In genomic region chr1:17119744-17120482, GRCh38 we compare ENCODE assay signal across 8 cellular contexts. TPM values are rescaled to one million over a fixed set of nuclear protein-coding genes. Genes with fewer than 3 reads are reported as not detected.
DNase-seq lines count a peak whose midpoint lies in the region; ATAC-seq and TF ChIP-seq lines count a peak whose summit lies in the region.

No MANE protein-coding gene starts in this region.

- peak overlapping the region; percentile 43 for H2AK5ac ChIP-seq in mesenchymal stem cell (ENCODE audit: low read length, severe bottlenecking)

- H3K79me1 ChIP-seq in mesenchymal stem cell (replicated peaks; ENCODE audit: low read length, poor library complexity, severe bottlenecking), result no peaks in the 10 kb centered on the region

- H3K4ac ChIP-seq in mesenchymal stem cell (ENCODE audit: low read depth in 1 of 2, low read length in 2 of 2), result no peak overlapping the region

- intact Hi-C loops in A673 (cut with micrococcal nuclease; ENCODE audit: unreplicated experiment), result loop anchor here (10.0 kb wide), 1 partner anchor 285 kb away; no protein-coding TSS in a partner anchor
- intact Hi-C loops in activated T-helper 1 cell treated with anti-CD3 and anti-CD28 coated beads, Interleukin-12 subunit alpha, Interleukin-12 subunit beta, Interleukin-2, Interleukin-4 antibody, amounts not matched to agents 30 ng/mL and 10 ng/mL and 1 ng/mL, durations not matched to agents 14 hours and 24 hours and 36 hours (cut with micrococcal nuclease), result no loop called here

- no peak overlapping the region for H3K23ac ChIP-seq in mesenchymal stem cell (ENCODE audit: low read length in 2 of 2)

- no peak overlapping the region for H3K9ac ChIP-seq in mesenchymal stem cell (ENCODE audit: low read length)

- no peak overlapping the region for H2BK120ac ChIP-seq in mesenchymal stem cell (ENCODE audit: low read depth, low read length)

- peak overlapping the region in 1 of 2 experiments; percentile 18 for H3K18ac ChIP-seq in mesenchymal stem cell (ENCODE audit: low read depth in 1 of 2, low read length in 2 of 2)

- no TSS peak for BruUV-seq in A673 (replicated peaks; lab: Mats Ljungman, UMichigan)

- H3K4me1 Mint-ChIP-seq in activated T-helper 1 cell treated with anti-CD3 and anti-CD28 coated beads, Interleukin-12 subunit alpha, Interleukin-12 subunit beta, Interleukin-2, Interleukin-4 antibody, amounts not matched to agents 30 ng/mL and 10 ng/mL and 1 ng/mL, durations not matched to agents 14 hours and 24 hours and 36 hours (ENCODE audit: low read depth), result no peaks in the 10 kb centered on the region

- H2AFZ ChIP-seq in mesenchymal stem cell (ENCODE audit: low read depth, low read length), result no peak overlapping the region

- peak overlapping the region; percentile 59 for H3K4me3 ChIP-seq in A673 (ENCODE audit: low read depth, low read length, poor library complexity, severe bottlenecking)
- H3K4me3 ChIP-seq in WERI-Rb-1 (ENCODE audit: low read depth, low read length), result no peak overlapping the region
- H3K4me3 ChIP-seq in mesenchymal stem cell (ENCODE audit: insufficient read depth in 1 of 2, low read depth in 1 of 2, low read length in 2 of 2), result no peak overlapping the region

- peak overlapping the region; percentile 4 for H4K8ac ChIP-seq in mesenchymal stem cell (ENCODE audit: low read length)

- no peak overlapping the region for H4K91ac ChIP-seq in mesenchymal stem cell (ENCODE audit: low read length)

- H3K27me3 Mint-ChIP-seq in activated T-helper 1 cell treated with anti-CD3 and anti-CD28 coated beads, Interleukin-12 subunit alpha, Interleukin-12 subunit beta, Interleukin-2, Interleukin-4 antibody, amounts not matched to agents 30 ng/mL and 10 ng/mL and 1 ng/mL, durations not matched to agents 14 hours and 24 hours and 36 hours (ENCODE audit: insufficient read depth), result peaks cover 40% of the 10 kb centered on the region

- TF ChIP-seq CTCF in A673 (conservative IDR thresholded peaks at IDR 0.05; ENCODE audit: low read depth, low read length), result no peak
- TF ChIP-seq CTCF in WERI-Rb-1 (IDR thresholded peaks at IDR 0.05; ENCODE audit: low read depth, low read length), result no peak

- H3K27me3 ChIP-seq in A673 (replicated peaks; ENCODE audit: insufficient read depth, low read depth, low read length, poor library complexity), result no peaks in the 10 kb centered on the region
- H3K27me3 ChIP-seq in WERI-Rb-1 (ENCODE audit: insufficient read depth, low read depth, severe bottlenecking), result no peaks in the 10 kb centered on the region
- H3K27me3 ChIP-seq in mesenchymal stem cell (ENCODE audit: control insufficient read depth in 1 of 2, insufficient read depth in 1 of 2, low read length in 2 of 2), result peaks cover 5 to 85% of the 10 kb centered on the region in 2 experiments

- CTCF ChIA-PET in A673 (lab: Charles Lee), result interaction anchor here (1.7 kb wide), 1 partner anchor 60 kb away, joined by 5 read pairs; no protein-coding TSS in a partner anchor

- peak; percentile 59 for DNase-seq in A673 (ENCODE audit: low spot score)
- peak; percentile 52 for DNase-seq in WERI-Rb-1
- no peak for DNase-seq in mesenchymal stem cell
- no peak for DNase-seq in activated T-helper 1 cell treated with anti-CD3 and anti-CD28 coated beads, Interleukin-12 subunit alpha, Interleukin-12 subunit beta, Interleukin-2, Interleukin-4 antibody, amounts not matched to agents 30 ng/mL and 10 ng/mL and 1 ng/mL, durations not matched to agents 14 hours and 24 hours and 36 hours (ENCODE audit: low spot score)
- no peak for DNase-seq in NK-92 (lab: John Stamatoyannopoulos, UW; ENCODE audit: unreplicated experiment)
- no peak for DNase-seq in cerebellar cortex (ENCODE audit: low spot score)
- no peak for DNase-seq in NCI-H1694 (lab: John Stamatoyannopoulos, UW)

- no peaks in the 10 kb centered on the region for H3K36me3 Mint-ChIP-seq in activated T-helper 1 cell treated with anti-CD3 and anti-CD28 coated beads, Interleukin-12 subunit alpha, Interleukin-12 subunit beta, Interleukin-2, Interleukin-4 antibody, amounts not matched to agents 30 ng/mL and 10 ng/mL and 1 ng/mL, durations not matched to agents 14 hours and 24 hours and 36 hours (ENCODE audit: low read depth)

- H2BK15ac ChIP-seq in mesenchymal stem cell (ENCODE audit: low read depth, poor library complexity, severe bottlenecking), result no peak overlapping the region

- 49% methylated on average over 18 of the region's 20 CpGs for WGBS in mesenchymal stem cell

- H3K27ac ChIP-seq in A673 (ENCODE audit: low read depth, low read length, poor library complexity, severe bottlenecking) (no peak overlapping the region), WERI-Rb-1 (no peak overlapping the region), mesenchymal stem cell (ENCODE audit: low read length, poor library complexity, severe bottlenecking) (no peak overlapping the region)

- H2BK12ac ChIP-seq in mesenchymal stem cell (ENCODE audit: low read length in 2 of 2), result peak overlapping the region in 1 of 2 experiments; percentile 4

- no peak overlapping the region for H3K4me3 Mint-ChIP-seq in activated T-helper 1 cell treated with anti-CD3 and anti-CD28 coated beads, Interleukin-12 subunit alpha, Interleukin-12 subunit beta, Interleukin-2, Interleukin-4 antibody, amounts not matched to agents 30 ng/mL and 10 ng/mL and 1 ng/mL, durations not matched to agents 14 hours and 24 hours and 36 hours

- H2BK5ac ChIP-seq in mesenchymal stem cell (ENCODE audit: low read depth, low read length, poor library complexity, severe bottlenecking), result peak overlapping the region; percentile 10

- H3K9me3 ChIP-seq in A673 (ENCODE audit: low read depth, low read length, poor library complexity, severe bottlenecking) (no peaks in the 10 kb centered on the region), WERI-Rb-1 (ENCODE audit: severe bottlenecking) (no peaks in the 10 kb centered on the region), mesenchymal stem cell (ENCODE audit: control insufficient read depth, low read length) (no peaks in the 10 kb centered on the region)

- H3K36me3 ChIP-seq in A673 (ENCODE audit: insufficient read depth, low read length, poor library complexity, severe bottlenecking), result no peaks in the 10 kb centered on the region
- H3K36me3 ChIP-seq in WERI-Rb-1, result no peaks in the 10 kb centered on the region
- peaks cover 0 to 19% of the 10 kb centered on the region in 2 experiments for H3K36me3 ChIP-seq in mesenchymal stem cell (ENCODE audit: control insufficient read depth in 1 of 2, insufficient read depth in 2 of 2, low read depth in 1 of 2, low read length in 2 of 2)

- POLR2A ChIA-PET in A673 (lab: Charles Lee; ENCODE audit: low non-redundant PET), result no interaction called here

- H3K14ac ChIP-seq in mesenchymal stem cell (ENCODE audit: low read length in 2 of 2), result no peak overlapping the region

- H3K4me1 ChIP-seq in A673 (ENCODE audit: insufficient read depth, low read length, poor library complexity, severe bottlenecking) (peaks cover 36% of the 10 kb centered on the region), mesenchymal stem cell (ENCODE audit: control insufficient read depth, insufficient read depth, low read depth, low read length) (peaks cover 49% of the 10 kb centered on the region)

- H3K27ac Mint-ChIP-seq in activated T-helper 1 cell treated with anti-CD3 and anti-CD28 coated beads, Interleukin-12 subunit alpha, Interleukin-12 subunit beta, Interleukin-2, Interleukin-4 antibody, amounts not matched to agents 30 ng/mL and 10 ng/mL and 1 ng/mL, durations not matched to agents 14 hours and 24 hours and 36 hours, result no peak overlapping the region

- no peaks in the 10 kb centered on the region for H3K9me3 Mint-ChIP-seq in activated T-helper 1 cell treated with anti-CD3 and anti-CD28 coated beads, Interleukin-12 subunit alpha, Interleukin-12 subunit beta, Interleukin-2, Interleukin-4 antibody, amounts not matched to agents 30 ng/mL and 10 ng/mL and 1 ng/mL, durations not matched to agents 14 hours and 24 hours and 36 hours

- peak; percentile 48 for ATAC-seq in GM21825 (IDR thresholded peaks at IDR 0.05; ENCODE audit: unreplicated experiment)

- peak overlapping the region; percentile 80 for H3K4me2 ChIP-seq in mesenchymal stem cell (ENCODE audit: low read length, poor library complexity, severe bottlenecking)

RNA-seq across cellular contexts. Expression of gene PADI2, which starts 0.7 kb away (rescaled TPM):
- total RNA-seq in A673 (2021), result 26.4 and 27.7 TPM in 2 replicates
- polyA plus RNA-seq in mesenchymal stem cell (2013, experiment 1 of 2), result 0.04 TPM
- polyA plus RNA-seq in mesenchymal stem cell (2013, experiment 2 of 2), result 0.03 TPM
- total RNA-seq in activated T-helper 1 cell treated with anti-CD3 and anti-CD28 coated beads, Interleukin-12 subunit alpha, Interleukin-12 subunit beta, Interleukin-2, Interleukin-4 antibody, amounts not matched to agents 30 ng/mL and 10 ng/mL and 1 ng/mL, durations not matched to agents 14 hours and 24 hours and 36 hours, result 0.07 TPM in 1 of 2 replicates, not detected in the other

Comparison
In these comparisons a context has a peak if more than half of its experiments do, and no peak if none do; other contexts are left out.
1. DNase-seq: peak in A673 (single experiment) and WERI-Rb-1 (single experiment); none in mesenchymal stem cell (single experiment), activated T-helper 1 cell treated with anti-CD3 and anti-CD28 coated beads, Interleukin-12 subunit alpha, Interleukin-12 subunit beta, Interleukin-2, Interleukin-4 antibody, amounts not matched to agents 30 ng/mL and 10 ng/mL and 1 ng/mL, durations not matched to agents 14 hours and 24 hours and 36 hours (single experiment), NK-92 (single experiment), cerebellar cortex (single experiment) and NCI-H1694 (single experiment).
2. RNA of gene PADI2, which starts 0.7 kb away (total RNA-seq): 26.4 to 27.7 TPM in A673; 0.07 TPM in activated T-helper 1 cell treated with anti-CD3 and anti-CD28 coated beads, Interleukin-12 subunit alpha, Interleukin-12 subunit beta, Interleukin-2, Interleukin-4 antibody, amounts not matched to agents 30 ng/mL and 10 ng/mL and 1 ng/mL, durations not matched to agents 14 hours and 24 hours and 36 hours; every median in the first group is over 10 times any median in the second.